Comparison of ENCODE assay signal across 21 cellular contexts in genomic region chr1:215635827-215636226, GRCh38.
DNase-seq lines count a peak whose midpoint lies in the region; ATAC-seq and TF ChIP-seq lines count a peak whose summit lies in the region.
"Had no signal": no experiment of that assay in that cellular context is flagged by ENCODE, and none has a peak within 500 bp of the region (broad histone marks: within the 10 kb centered on the region; RNA-seq: fewer than 3 reads in every experiment).

No MANE protein-coding gene starts in this region.

- H3K4me2 ChIP-seq in hepatocyte (peak overlapping the region; percentile 46), osteoblast (ENCODE audit: insufficient read depth, low read length) (no peak overlapping the region)

- H3K27me3 Mint-ChIP-seq in type B pancreatic cell, result peaks cover 3% of the 10 kb centered on the region
- H3K27me3 Mint-ChIP-seq in stimulated activated naive B cell treated with anti-CD40 and anti-IgM and Interleukin-4, amounts not matched to agents 10 μg/mL and 1 μg/mL and 100 μg/mL, for 72 hours, result peaks cover 0 to 4% of the 10 kb centered on the region in 2 donors

- H3K79me2 ChIP-seq in hepatocyte (no peaks in the 10 kb centered on the region), osteoblast (ENCODE audit: insufficient read depth, low read length) (no peaks in the 10 kb centered on the region)

- H3K4me3 Mint-ChIP-seq in type B pancreatic cell, result peak overlapping the region; percentile 39
- no peak overlapping the region for H3K4me3 Mint-ChIP-seq in stimulated activated naive B cell treated with anti-CD40 and anti-IgM and Interleukin-4, amounts not matched to agents 10 μg/mL and 1 μg/mL and 100 μg/mL, for 72 hours
- H3K4me3 Mint-ChIP-seq: activated naive CD4-positive, alpha-beta T cell treated with anti-CD3 and anti-CD28 coated beads, Interleukin-2, amount 50 U/mL, for 24 hours; activated T-cell treated with anti-CD3 and anti-CD28 coated beads, Interleukin-2, amount 50 U/mL, for 72 hours; IgD-negative memory B cell had no signal

- no peaks in the 10 kb centered on the region for H3K36me3 Mint-ChIP-seq in type B pancreatic cell
- H3K36me3 Mint-ChIP-seq in stimulated activated naive B cell treated with anti-CD40 and anti-IgM and Interleukin-4, amounts not matched to agents 10 μg/mL and 1 μg/mL and 100 μg/mL, for 72 hours, result no peaks in the 10 kb centered on the region
- H3K36me3 Mint-ChIP-seq: activated naive CD4-positive, alpha-beta T cell treated with anti-CD3 and anti-CD28 coated beads, Interleukin-2, amount 50 U/mL, for 24 hours had no signal

- H2AFZ ChIP-seq in hepatocyte (peak overlapping the region; percentile 31), osteoblast (ENCODE audit: low read length) (peak overlapping the region; percentile 95)

- H3K9me3 ChIP-seq in Peyer's patch, result no peaks in the 10 kb centered on the region
- H3K9me3 ChIP-seq in hepatocyte (ENCODE audit: low read depth), result no peaks in the 10 kb centered on the region
- H3K9me3 ChIP-seq in osteoblast (ENCODE audit: low read depth, low read length), result no peaks in the 10 kb centered on the region
- H3K9me3 ChIP-seq: ascending aorta, ovary, upper lobe of left lung had no signal

- H3K9me3 Mint-ChIP-seq in type B pancreatic cell, result no peaks in the 10 kb centered on the region
- H3K9me3 Mint-ChIP-seq in stimulated activated naive B cell treated with anti-CD40 and anti-IgM and Interleukin-4, amounts not matched to agents 10 μg/mL and 1 μg/mL and 100 μg/mL, for 72 hours, result no peaks in the 10 kb centered on the region
- H3K9me3 Mint-ChIP-seq: activated naive CD4-positive, alpha-beta T cell treated with anti-CD3 and anti-CD28 coated beads, Interleukin-2, amount 50 U/mL, for 24 hours; IgD-negative memory B cell had no signal

- no peaks in the 10 kb centered on the region for H3K9me2 ChIP-seq in hepatocyte (replicated peaks; ENCODE audit: insufficient read depth)

- no peak for TF ChIP-seq POLR2A in Peyer's patch (IDR thresholded peaks at IDR 0.05)

- peak overlapping the region; percentile 29 for H3K27ac Mint-ChIP-seq in type B pancreatic cell
- no peak overlapping the region for H3K27ac Mint-ChIP-seq in stimulated activated naive B cell treated with anti-CD40 and anti-IgM and Interleukin-4, amounts not matched to agents 10 μg/mL and 1 μg/mL and 100 μg/mL, for 72 hours
- H3K27ac Mint-ChIP-seq: activated naive CD4-positive, alpha-beta T cell treated with anti-CD3 and anti-CD28 coated beads, Interleukin-2, amount 50 U/mL, for 24 hours; activated T-cell treated with anti-CD3 and anti-CD28 coated beads, Interleukin-2, amount 50 U/mL, for 72 hours; IgD-negative memory B cell had no signal

- no peaks in the 10 kb centered on the region for H3K36me3 ChIP-seq in Peyer's patch
- no peaks in the 10 kb centered on the region for H3K36me3 ChIP-seq in hepatocyte (replicated peaks; ENCODE audit: insufficient read depth, low read depth)
- no peaks in the 10 kb centered on the region for H3K36me3 ChIP-seq in osteoblast (ENCODE audit: insufficient read depth, low read length)
- H3K36me3 ChIP-seq: ascending aorta, ovary, upper lobe of left lung had no signal

- H3K27me3 ChIP-seq in Peyer's patch (no peaks in the 10 kb centered on the region), hepatocyte (no peaks in the 10 kb centered on the region), osteoblast (ENCODE audit: insufficient read depth, low read length) (no peaks in the 10 kb centered on the region)
- H3K27me3 ChIP-seq: ascending aorta, ovary, upper lobe of left lung had no signal

- H3K4me3 ChIP-seq in Peyer's patch (peak overlapping the region in 1 of 4 donors; percentile 6), hepatocyte (no peak overlapping the region), osteoblast (ENCODE audit: insufficient read depth, low read length) (no peak overlapping the region)
- H3K4me3 ChIP-seq: ovary, upper lobe of left lung had no signal

- H3K4me1 ChIP-seq in Peyer's patch, result peaks cover 0 to 13% (median 0%) of the 10 kb centered on the region in 4 donors
- peaks cover 27% of the 10 kb centered on the region for H3K4me1 ChIP-seq in hepatocyte (ENCODE audit: insufficient read depth)
- peaks cover 18% of the 10 kb centered on the region for H3K4me1 ChIP-seq in osteoblast (ENCODE audit: insufficient read depth, low read length)
- H3K4me1 ChIP-seq: upper lobe of left lung had no signal

- no peaks in the 10 kb centered on the region for H4K20me1 ChIP-seq in hepatocyte (ENCODE audit: insufficient read depth, poor library complexity, severe bottlenecking)
- H4K20me1 ChIP-seq in osteoblast (ENCODE audit: insufficient read depth, low read length), result no peaks in the 10 kb centered on the region

- H3K4me1 Mint-ChIP-seq in type B pancreatic cell (ENCODE audit: unreplicated experiment), result peaks cover 23% of the 10 kb centered on the region
- no peaks in the 10 kb centered on the region for H3K4me1 Mint-ChIP-seq in stimulated activated naive B cell treated with anti-CD40 and anti-IgM and Interleukin-4, amounts not matched to agents 10 μg/mL and 1 μg/mL and 100 μg/mL, for 72 hours
- H3K4me1 Mint-ChIP-seq: activated naive CD4-positive, alpha-beta T cell treated with anti-CD3 and anti-CD28 coated beads, Interleukin-2, amount 50 U/mL, for 24 hours; IgD-negative memory B cell had no signal

- H3K27ac ChIP-seq in Peyer's patch (peak overlapping the region in 3 of 4 donors; percentile 70 to 83 (median 70)), hepatocyte (peak overlapping the region; percentile 86), osteoblast (ENCODE audit: low read depth, low read length) (peak overlapping the region; percentile 86)
- H3K27ac ChIP-seq: upper lobe of left lung had no signal

- DNase-seq in Peyer's patch (peak in 2 of 3 donors; percentile 70 to 80), hepatocyte (ENCODE audit: low spot score) (peak; percentile 13), osteoblast (ENCODE audit: insufficient read length, low spot score, missing footprints) (no peak), type B pancreatic cell (ENCODE audit: extremely low spot score, unreplicated experiment) (no peak)
- DNase-seq in stimulated activated naive B cell treated with anti-CD40 and anti-IgM and Interleukin-4, amounts not matched to agents 10 μg/mL and 1 μg/mL and 100 μg/mL, for 72 hours, result no peak
- DNase-seq: activated CD4-positive, alpha-beta T cell treated with anti-CD3 and anti-CD28 coated beads for 4 hours; activated T-cell treated with anti-CD3 and anti-CD28 coated beads, Interleukin-2, amount 50 U/mL, for 72 hours; AML-193; cerebellar nuclear complex; effector memory CD4-positive, alpha-beta T cell; NCI-H1436; NCI-H748 treated with DMSO at 0.1 percent for 48 hours; stimulated activated naive CD8-positive, alpha-beta T cell treated with anti-CD3 and anti-CD28 coated beads, Interleukin-15, Interleukin-2, amounts not matched to agents 100 U/mL and 50 U/mL, for 24 hours; T-helper 1 cell; upper lobe of left lung had no signal

- no peak for TF ChIP-seq CTCF in Peyer's patch (IDR thresholded peaks at IDR 0.05)
- TF ChIP-seq CTCF in hepatocyte (IDR thresholded peaks at IDR 0.05; ENCODE audit: poor library complexity), result no peak
- TF ChIP-seq CTCF in osteoblast (IDR thresholded peaks at IDR 0.05; ENCODE audit: extremely low read depth, low read depth, low read length), result no peak
- no peak for TF ChIP-seq CTCF in type B pancreatic cell (conservative IDR thresholded peaks at IDR 0.05)

- ATAC-seq in GM19351 (IDR thresholded peaks at IDR 0.05; ENCODE audit: unreplicated experiment), result no peak
- ATAC-seq in HG03354 (IDR thresholded peaks at IDR 0.05; ENCODE audit: poor library complexity, severe bottlenecking, unreplicated experiment), result no peak
- ATAC-seq in stimulated activated naive B cell treated with anti-CD40 and anti-IgM and Interleukin-4, amounts not matched to agents 10 μg/mL and 1 μg/mL and 100 μg/mL, for 72 hours (replicated peaks), result no peak
- ATAC-seq: activated T-cell treated with anti-CD3 and anti-CD28 coated beads, Interleukin-2, amount 50 U/mL, for 72 hours; stimulated activated naive CD8-positive, alpha-beta T cell treated with anti-CD3 and anti-CD28 coated beads, Interleukin-15, Interleukin-2, amounts not matched to agents 100 U/mL and 50 U/mL, for 24 hours had no signal

- WGBS in hepatocyte (ENCODE audit: low lambda C conversion rate, missing lambda C conversion rate), result 73% methylated on average over 5 of the region's 6 CpGs

Comparison
In these comparisons a context has a peak if more than half of its experiments do, and no peak if none do; other contexts are left out.
1. DNase-seq: peak in Peyer's patch (2 of 3) and hepatocyte (single experiment); none in osteoblast (single experiment), type B pancreatic cell (single experiment) and stimulated activated naive B cell treated with anti-CD40 and anti-IgM and Interleukin-4, amounts not matched to agents 10 μg/mL and 1 μg/mL and 100 μg/mL, for 72 hours (single experiment).
2. Peak in every context shown above with its lines, with median percentiles within 50 percentile points of each other: H3K27ac ChIP-seq.